ENCODE assay signal across 12 cellular contexts in genomic region chr6:142030115-142030619, GRCh38.
DNase-seq lines count a peak whose midpoint lies in the region; ATAC-seq and TF ChIP-seq lines count a peak whose summit lies in the region.
"Had no signal": no experiment of that assay in that cellular context is flagged by ENCODE, and none has a peak within 500 bp of the region (broad histone marks: within the 10 kb centered on the region; RNA-seq: fewer than 3 reads in every experiment).

No MANE protein-coding gene starts in this region.

- H3K27me3 ChIP-seq in skeletal muscle satellite cell (ENCODE audit: control insufficient read depth, insufficient read depth, low read length), result no peaks in the 10 kb centered on the region
- H3K27me3 ChIP-seq: gastroesophageal sphincter, neutrophil had no signal

- H3K4me2 ChIP-seq in skeletal muscle satellite cell (ENCODE audit: low read length), result peak overlapping the region; percentile 27

- no peak for ATAC-seq in activated CD4-positive, alpha-beta T cell treated with anti-CD3 and anti-CD28 coated beads for 36 hours
- peak; percentile 86 for ATAC-seq in SK-N-SH treated with all-trans-retinoic acid at 6 μM for 48 hours
- ATAC-seq: gastroesophageal sphincter, HCT116 had no signal

- no peak overlapping the region for H3K27ac Mint-ChIP-seq in activated CD4-positive, alpha-beta T cell treated with anti-CD3 and anti-CD28 coated beads for 36 hours

- CTCF ChIA-PET in activated CD4-positive, alpha-beta T cell treated with anti-CD3 and anti-CD28 coated beads for 36 hours (lab: Charles Lee), result no interaction called here

- no peak overlapping the region for H3K9ac ChIP-seq in skeletal muscle satellite cell (ENCODE audit: low read depth, low read length)

- no peak for TF ChIP-seq CTCF in fibroblast of the aortic adventitia (IDR thresholded peaks at IDR 0.05; ENCODE audit: insufficient read depth, low read length)

- H3K4me1 ChIP-seq in skeletal muscle satellite cell (ENCODE audit: control insufficient read depth, insufficient read depth, low read length), result no peaks in the 10 kb centered on the region
- H3K4me1 ChIP-seq: gastroesophageal sphincter had no signal

- H3K27me3 Mint-ChIP-seq in activated CD4-positive, alpha-beta T cell treated with anti-CD3 and anti-CD28 coated beads for 36 hours, result peaks cover 9% of the 10 kb centered on the region

- H3K4me3 ChIP-seq in fibroblast of the aortic adventitia (ENCODE audit: low read depth, low read length) (peak overlapping the region; percentile 11), skeletal muscle satellite cell (ENCODE audit: low read length) (peak overlapping the region; percentile 50)
- H3K4me3 ChIP-seq: gastroesophageal sphincter had no signal

- H3K9me3 ChIP-seq in skeletal muscle satellite cell (replicated peaks; ENCODE audit: low read length), result no peaks in the 10 kb centered on the region
- H3K9me3 ChIP-seq: gastroesophageal sphincter, neutrophil had no signal

- no peaks in the 10 kb centered on the region for H3K4me1 Mint-ChIP-seq in activated CD4-positive, alpha-beta T cell treated with anti-CD3 and anti-CD28 coated beads for 36 hours

- H3K4me3 Mint-ChIP-seq in activated CD4-positive, alpha-beta T cell treated with anti-CD3 and anti-CD28 coated beads for 36 hours, result peak overlapping the region; percentile 46

- peaks cover 13% of the 10 kb centered on the region for H3K9me3 Mint-ChIP-seq in activated CD4-positive, alpha-beta T cell treated with anti-CD3 and anti-CD28 coated beads for 36 hours (ENCODE audit: low read depth)

- no peaks in the 10 kb centered on the region for H3K36me3 ChIP-seq in skeletal muscle satellite cell (ENCODE audit: insufficient read depth, low read length)
- H3K36me3 ChIP-seq: gastroesophageal sphincter, neutrophil had no signal

- no peaks in the 10 kb centered on the region for H3K36me3 Mint-ChIP-seq in activated CD4-positive, alpha-beta T cell treated with anti-CD3 and anti-CD28 coated beads for 36 hours (ENCODE audit: low read depth)

- DNase-seq in activated CD4-positive, alpha-beta T cell treated with anti-CD3 and anti-CD28 coated beads for 36 hours, result peak; percentile 16
- DNase-seq in activated CD4-positive, alpha-beta T cell treated with anti-CD3 and anti-CD28 coated beads, Interleukin-2, amount 50 U/mL, for 48 hours, result no peak
- peak; percentile 51 for DNase-seq in fibroblast of the aortic adventitia (ENCODE audit: low read depth)
- no peak for DNase-seq in 8988T
- no peak for DNase-seq in NCI-H2171 treated with DMSO at 0.1 percent for 48 hours (lab: John Stamatoyannopoulos, UW)
- no peak for DNase-seq in cerebellar nuclear complex (lab: John Stamatoyannopoulos, UW)
- DNase-seq: NCI-H526 treated with DMSO at 0.1 percent for 48 hours had no signal

- intact Hi-C loops in activated CD4-positive, alpha-beta T cell treated with anti-CD3 and anti-CD28 coated beads for 36 hours (cut with DNase I, micrococcal nuclease), result no loop called here

- POLR2A ChIA-PET in activated CD4-positive, alpha-beta T cell treated with anti-CD3 and anti-CD28 coated beads for 36 hours (lab: Charles Lee), result no interaction called here

TF ChIP-seq in SK-N-SH treated with all-trans-retinoic acid at 6 μM for 48 hours, 23 proteins besides CTCF, POLR2A, EP300 and RAD21:
- TF ChIP-seq OSR1 (CRISPR knock-in tag; IDR thresholded peaks at IDR 0.05), result no peak
- no peak for TF ChIP-seq TSHZ2 (CRISPR knock-in tag; IDR thresholded peaks at IDR 0.05)
- no peak for TF ChIP-seq TCF4 (CRISPR knock-in tag; IDR thresholded peaks at IDR 0.05; ENCODE audit: borderline replicate concordance)
- no peak for TF ChIP-seq ZC3H10 (CRISPR knock-in tag; IDR thresholded peaks at IDR 0.05)
- no peak for TF ChIP-seq CREB5 (CRISPR knock-in tag; IDR thresholded peaks at IDR 0.05; ENCODE audit: low read depth)
- TF ChIP-seq ESRRG (CRISPR knock-in tag; IDR thresholded peaks at IDR 0.05), result no peak
- TF ChIP-seq ZFP3 (CRISPR knock-in tag; IDR thresholded peaks at IDR 0.05), result no peak
- no peak for TF ChIP-seq SNAI2 (CRISPR knock-in tag; IDR thresholded peaks at IDR 0.05)
- no peak for TF ChIP-seq GLIS3 (CRISPR knock-in tag; IDR thresholded peaks at IDR 0.05)
- no peak for TF ChIP-seq TOX (CRISPR knock-in tag; IDR thresholded peaks at IDR 0.05; ENCODE audit: borderline replicate concordance)
- no peak for TF ChIP-seq ISL1 (CRISPR knock-in tag; IDR thresholded peaks at IDR 0.05)
- TF ChIP-seq ZNF70 (CRISPR knock-in tag; IDR thresholded peaks at IDR 0.05), result no peak

Comparison
In these comparisons a context has a peak if more than half of its experiments do, and no peak if none do; other contexts are left out.
1. DNase-seq: peak in activated CD4-positive, alpha-beta T cell treated with anti-CD3 and anti-CD28 coated beads for 36 hours (single experiment) and fibroblast of the aortic adventitia (single experiment); none in activated CD4-positive, alpha-beta T cell treated with anti-CD3 and anti-CD28 coated beads, Interleukin-2, amount 50 U/mL, for 48 hours (0 of 2), 8988T (single experiment), NCI-H2171 treated with DMSO at 0.1 percent for 48 hours (single experiment) and cerebellar nuclear complex (0 of 2).